In genomic region chrX:122475306-122475705, GRCh38 we compare ENCODE assay signal across 19 cellular contexts.
"Had no signal": no experiment of that assay in that cellular context is flagged by ENCODE, and none has a peak within 500 bp of the region (broad histone marks: within the 10 kb centered on the region; RNA-seq: fewer than 3 reads in every experiment).

No MANE protein-coding gene starts in this region.

- H3K27ac Mint-ChIP-seq: activated naive CD4-positive, alpha-beta T cell treated with anti-CD3 and anti-CD28 coated beads, Interleukin-2, amount 50 U/mL, for 72 hours; memory B cell had no signal

- H3K4me1 ChIP-seq: body of pancreas, gastrocnemius medialis, left ventricle myocardium inferior, tibial nerve, uterus had no signal

- H3K4me1 Mint-ChIP-seq: central memory CD8-positive, alpha-beta T cell; memory B cell; neural crest cell had no signal

- DNase-seq: activated CD4-positive, alpha-beta T cell treated with anti-CD3 and anti-CD28 coated beads for 1 hour; activated gamma-delta T cell; body of pancreas; erythroblast; gastrocnemius medialis; head of caudate nucleus; kidney; left ventricle myocardium inferior; stimulated activated naive CD8-positive, alpha-beta T cell treated with anti-CD3 and anti-CD28 coated beads, Interleukin-15, Interleukin-2, amounts not matched to agents 100 U/mL and 50 U/mL, for 24 hours; substantia nigra; uterus; WERI-Rb-1 had no signal

- H3K27me3 Mint-ChIP-seq: central memory CD8-positive, alpha-beta T cell; memory B cell had no signal

- H3K27me3 ChIP-seq: body of pancreas, gastrocnemius medialis, tibial nerve, uterus had no signal

- H3K36me3 ChIP-seq: gastrocnemius medialis, left ventricle myocardium inferior, tibial nerve, uterus, WERI-Rb-1 had no signal

- FAIRE-seq: kidney had no signal

- H3K9me3 ChIP-seq: body of pancreas, gastrocnemius medialis, left ventricle myocardium inferior, tibial nerve, uterus had no signal

- H3K27ac ChIP-seq: body of pancreas, coronary artery, gastrocnemius medialis, left ventricle myocardium inferior, skin epidermis, tibial nerve, uterus, WERI-Rb-1 had no signal

- H3K4me3 Mint-ChIP-seq: central memory CD8-positive, alpha-beta T cell; memory B cell; neural crest cell had no signal

- H3K4me3 ChIP-seq: body of pancreas, coronary artery, gastrocnemius medialis, left ventricle myocardium inferior, skin epidermis, tibial nerve, uterus had no signal

- H3K9me3 Mint-ChIP-seq: activated naive CD4-positive, alpha-beta T cell treated with anti-CD3 and anti-CD28 coated beads, Interleukin-2, amount 50 U/mL, for 72 hours; central memory CD8-positive, alpha-beta T cell; memory B cell had no signal

- H3K36me3 Mint-ChIP-seq: activated naive CD4-positive, alpha-beta T cell treated with anti-CD3 and anti-CD28 coated beads, Interleukin-2, amount 50 U/mL, for 72 hours; memory B cell had no signal
